1 cellular context compared by ENCODE assay signal in the genomic region with DNA sequence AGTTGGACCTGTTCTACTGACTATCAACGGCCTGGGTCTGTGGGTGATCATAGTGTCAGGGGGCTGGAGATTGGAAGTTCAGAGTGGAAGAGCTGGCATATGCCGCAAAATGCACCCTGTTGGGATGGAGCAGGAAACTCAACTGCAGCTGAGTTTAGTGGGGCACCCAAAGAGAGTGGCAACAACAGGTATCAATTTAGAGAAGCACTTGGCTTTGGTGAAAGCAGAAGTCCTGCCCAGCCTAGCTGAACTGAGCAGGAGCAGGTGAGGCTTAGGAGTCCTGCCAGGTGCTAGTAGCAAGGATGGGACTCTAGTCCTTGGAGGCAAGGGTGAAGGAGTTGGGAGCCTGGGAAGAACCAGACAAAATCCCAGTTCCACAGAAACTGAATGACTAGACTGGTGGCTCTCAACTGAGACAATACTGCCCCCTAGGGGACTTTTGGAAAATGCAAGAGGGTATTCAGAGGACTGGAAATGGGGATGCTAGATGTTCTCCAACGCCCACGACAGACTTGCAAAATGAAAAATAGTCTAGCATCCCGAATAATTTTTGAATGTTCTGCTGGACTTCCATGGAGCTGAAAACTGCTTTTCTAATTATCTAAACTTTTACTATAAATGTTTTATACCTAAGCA.
TF ChIP-seq lines count a peak whose summit lies in the region.

No MANE protein-coding gene starts in this region.

TF ChIP-seq in HCT116, 20 proteins besides CTCF, POLR2A, EP300 and RAD21 (continued from another document):
- TF ChIP-seq, protein P1, sequence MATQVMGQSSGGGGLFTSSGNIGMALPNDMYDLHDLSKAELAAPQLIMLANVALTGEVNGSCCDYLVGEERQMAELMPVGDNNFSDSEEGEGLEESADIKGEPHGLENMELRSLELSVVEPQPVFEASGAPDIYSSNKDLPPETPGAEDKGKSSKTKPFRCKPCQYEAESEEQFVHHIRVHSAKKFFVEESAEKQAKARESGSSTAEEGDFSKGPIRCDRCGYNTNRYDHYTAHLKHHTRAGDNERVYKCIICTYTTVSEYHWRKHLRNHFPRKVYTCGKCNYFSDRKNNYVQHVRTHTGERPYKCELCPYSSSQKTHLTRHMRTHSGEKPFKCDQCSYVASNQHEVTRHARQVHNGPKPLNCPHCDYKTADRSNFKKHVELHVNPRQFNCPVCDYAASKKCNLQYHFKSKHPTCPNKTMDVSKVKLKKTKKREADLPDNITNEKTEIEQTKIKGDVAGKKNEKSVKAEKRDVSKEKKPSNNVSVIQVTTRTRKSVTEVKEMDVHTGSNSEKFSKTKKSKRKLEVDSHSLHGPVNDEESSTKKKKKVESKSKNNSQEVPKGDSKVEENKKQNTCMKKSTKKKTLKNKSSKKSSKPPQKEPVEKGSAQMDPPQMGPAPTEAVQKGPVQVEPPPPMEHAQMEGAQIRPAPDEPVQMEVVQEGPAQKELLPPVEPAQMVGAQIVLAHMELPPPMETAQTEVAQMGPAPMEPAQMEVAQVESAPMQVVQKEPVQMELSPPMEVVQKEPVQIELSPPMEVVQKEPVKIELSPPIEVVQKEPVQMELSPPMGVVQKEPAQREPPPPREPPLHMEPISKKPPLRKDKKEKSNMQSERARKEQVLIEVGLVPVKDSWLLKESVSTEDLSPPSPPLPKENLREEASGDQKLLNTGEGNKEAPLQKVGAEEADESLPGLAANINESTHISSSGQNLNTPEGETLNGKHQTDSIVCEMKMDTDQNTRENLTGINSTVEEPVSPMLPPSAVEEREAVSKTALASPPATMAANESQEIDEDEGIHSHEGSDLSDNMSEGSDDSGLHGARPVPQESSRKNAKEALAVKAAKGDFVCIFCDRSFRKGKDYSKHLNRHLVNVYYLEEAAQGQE (IDR thresholded peaks at IDR 0.05; ENCODE audit: low read depth), result no peak
- TF ChIP-seq ELF1 (IDR thresholded peaks at IDR 0.05; ENCODE audit: borderline replicate concordance, low read depth) (no peak), CBX3 (IDR thresholded peaks at IDR 0.05; ENCODE audit: low read depth) (no peak), CEBPB (IDR thresholded peaks at IDR 0.05; ENCODE audit: low read depth) (no peak), SRF (IDR thresholded peaks at IDR 0.05; ENCODE audit: low read depth) (no peak)
- TF ChIP-seq, protein P2, sequence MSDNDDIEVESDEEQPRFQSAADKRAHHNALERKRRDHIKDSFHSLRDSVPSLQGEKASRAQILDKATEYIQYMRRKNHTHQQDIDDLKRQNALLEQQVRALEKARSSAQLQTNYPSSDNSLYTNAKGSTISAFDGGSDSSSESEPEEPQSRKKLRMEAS (IDR thresholded peaks at IDR 0.05), result no peak
